19 cellular contexts compared by ENCODE assay signal in the genomic region with DNA sequence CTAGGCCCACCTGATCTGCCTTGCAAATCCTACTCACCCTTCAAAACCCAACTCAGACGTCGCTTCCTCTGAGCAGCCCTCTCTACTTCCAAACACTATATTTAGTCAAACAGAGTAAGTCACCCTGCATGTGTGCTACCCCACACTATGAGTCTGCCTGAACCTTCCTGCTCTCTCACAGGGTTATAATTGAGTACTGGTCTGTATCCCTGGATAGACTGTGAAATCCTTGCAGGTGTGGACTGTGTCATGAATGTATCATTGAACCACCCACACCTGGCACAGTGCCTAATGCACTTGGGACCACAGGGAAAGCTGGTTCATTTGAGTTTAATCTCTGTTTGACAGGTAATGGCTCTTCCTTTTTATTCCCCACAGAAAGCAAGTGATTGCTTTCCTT. TPM values are rescaled to one million over a fixed set of nuclear protein-coding genes. Genes with fewer than 3 reads are reported as not detected.
DNase-seq lines count a peak whose midpoint lies in the region; ATAC-seq, FAIRE-seq and TF ChIP-seq lines count a peak whose summit lies in the region.
"Had no signal": no experiment of that assay in that cellular context is flagged by ENCODE, and none has a peak within 500 bp of the region (broad histone marks: within the 10 kb centered on the region; RNA-seq: fewer than 3 reads in every experiment).

No MANE protein-coding gene starts in this region.

- peaks cover 0 to 6% (median 0%) of the 10 kb centered on the region in 4 donors for H3K4me1 ChIP-seq in right lobe of liver

- DNase-seq in activated naive CD4-positive, alpha-beta T cell treated with anti-CD3 and anti-CD28 coated beads, Interleukin-2, amount 10 ng/mL, durations not matched to agents 7 days and 5 days = no peak
- DNase-seq in bronchial epithelial cell (ENCODE audit: low read depth) (peak; percentile 57), glomerular visceral epithelial cell (ENCODE audit: extremely low spot score) (peak; percentile 41), right lobe of liver (peak in 2 of 3 donors; percentile 57), RCC 7860 (ENCODE audit: low spot score) (no peak), omental fat pad (ENCODE audit: low spot score) (no peak)
- DNase-seq: C1 segment of cervical spinal cord; Calu3; CD4-positive, alpha-beta T cell; DMS 273 treated with DMSO at 0.1 percent for 48 hours; H9 had no signal

- peaks cover 7% of the 10 kb centered on the region for H3K4me1 Mint-ChIP-seq in activated naive CD4-positive, alpha-beta T cell treated with anti-CD3 and anti-CD28 coated beads, Interleukin-2, amount 50 U/mL, for 24 hours
- H3K4me1 Mint-ChIP-seq in activated naive CD4-positive, alpha-beta T cell treated with anti-CD3 and anti-CD28 coated beads, Interleukin-2, amount 10 ng/mL, durations not matched to agents 7 days and 5 days = peaks cover 4% of the 10 kb centered on the region

- H3K4me3 ChIP-seq in bronchial epithelial cell (ENCODE audit: low read depth, low read length) = no peak overlapping the region
- no peak overlapping the region for H3K4me3 ChIP-seq in right lobe of liver
- H3K4me3 ChIP-seq: GM12878, GM23338 had no signal

- 49% methylated on average over 2 of the region's 2 CpGs for WGBS in right lobe of liver (ENCODE audit: insufficient coverage, low coverage, low lambda C conversion rate, missing lambda C conversion rate)

- no peaks in the 10 kb centered on the region for H3K9me3 ChIP-seq in right lobe of liver

- CTCF ChIA-PET in activated naive CD4-positive, alpha-beta T cell treated with anti-CD3 and anti-CD28 coated beads, Interleukin-2, amount 10 ng/mL, durations not matched to agents 7 days and 5 days (lab: Charles Lee) = no interaction called here

- H3K27ac ChIP-seq in right lobe of liver = no peak overlapping the region

- no peak for FAIRE-seq in bronchial epithelial cell (lab: Jason Lieb, UNC)
- FAIRE-seq in RCC 7860 (lab: Jason Lieb, UNC) = no peak
- FAIRE-seq: A204.1, GM12878, GM18507 had no signal

- intact Hi-C loops in right lobe of liver (cut with DNase I) = no loop called here

- H3K27me3 ChIP-seq in bronchial epithelial cell (ENCODE audit: control insufficient read depth, insufficient read depth, low read length) (peaks cover 10% of the 10 kb centered on the region), right lobe of liver (no peaks in the 10 kb centered on the region)

- TF ChIP-seq CTCF in bronchial epithelial cell (IDR thresholded peaks at IDR 0.05; ENCODE audit: insufficient read depth, low read length, severe bottlenecking) = no peak
- TF ChIP-seq CTCF in right lobe of liver (IDR thresholded peaks at IDR 0.05) = no peak
- no peak for TF ChIP-seq CTCF in omental fat pad (IDR thresholded peaks at IDR 0.05)

- peaks cover 46% of the 10 kb centered on the region for H3K27me3 Mint-ChIP-seq in activated naive CD4-positive, alpha-beta T cell treated with anti-CD3 and anti-CD28 coated beads, Interleukin-2, amount 50 U/mL, for 24 hours
- peaks cover 71% of the 10 kb centered on the region for H3K27me3 Mint-ChIP-seq in activated naive CD4-positive, alpha-beta T cell treated with anti-CD3 and anti-CD28 coated beads, Interleukin-2, amount 10 ng/mL, durations not matched to agents 7 days and 5 days

- H3K4me3 Mint-ChIP-seq in activated naive CD4-positive, alpha-beta T cell treated with anti-CD3 and anti-CD28 coated beads, Interleukin-2, amount 50 U/mL, for 24 hours = no peak overlapping the region
- no peak overlapping the region for H3K4me3 Mint-ChIP-seq in activated naive CD4-positive, alpha-beta T cell treated with anti-CD3 and anti-CD28 coated beads, Interleukin-2, amount 10 ng/mL, durations not matched to agents 7 days and 5 days
- H3K4me3 Mint-ChIP-seq: B cell; CD4-positive, alpha-beta T cell; GM23338; H9 had no signal

- TF ChIP-seq POLR2A in right lobe of liver (IDR thresholded peaks at IDR 0.05) = no peak

- ATAC-seq in right lobe of liver (peak; percentile 39 to 66 (median 52)), omental fat pad (ENCODE audit: low FRiP score) (no peak), HG02623 (IDR thresholded peaks at IDR 0.05; ENCODE audit: unreplicated experiment) (no peak)
- ATAC-seq: GM23338 had no signal

- peaks cover 20% of the 10 kb centered on the region for H3K36me3 Mint-ChIP-seq in activated naive CD4-positive, alpha-beta T cell treated with anti-CD3 and anti-CD28 coated beads, Interleukin-2, amount 50 U/mL, for 24 hours
- peaks cover 13% of the 10 kb centered on the region for H3K36me3 Mint-ChIP-seq in activated naive CD4-positive, alpha-beta T cell treated with anti-CD3 and anti-CD28 coated beads, Interleukin-2, amount 10 ng/mL, durations not matched to agents 7 days and 5 days

- H3K27ac Mint-ChIP-seq in activated naive CD4-positive, alpha-beta T cell treated with anti-CD3 and anti-CD28 coated beads, Interleukin-2, amount 50 U/mL, for 24 hours = peak overlapping the region; percentile 1
- H3K27ac Mint-ChIP-seq in activated naive CD4-positive, alpha-beta T cell treated with anti-CD3 and anti-CD28 coated beads, Interleukin-2, amount 10 ng/mL, durations not matched to agents 7 days and 5 days = no peak overlapping the region
- H3K27ac Mint-ChIP-seq: B cell; CD4-positive, alpha-beta T cell; GM23338; H9 had no signal

- H3K36me3 ChIP-seq in bronchial epithelial cell (ENCODE audit: control insufficient read depth, insufficient read depth, low read length) (no peaks in the 10 kb centered on the region), right lobe of liver (peaks cover 0 to under 1% (median 0%) of the 10 kb centered on the region in 4 donors)

- H3K9me3 Mint-ChIP-seq in activated naive CD4-positive, alpha-beta T cell treated with anti-CD3 and anti-CD28 coated beads, Interleukin-2, amount 50 U/mL, for 24 hours = peaks cover 27% of the 10 kb centered on the region
- peaks cover 25% of the 10 kb centered on the region for H3K9me3 Mint-ChIP-seq in activated naive CD4-positive, alpha-beta T cell treated with anti-CD3 and anti-CD28 coated beads, Interleukin-2, amount 10 ng/mL, durations not matched to agents 7 days and 5 days

RNA-seq across cellular contexts. Expression of gene FBXO39, which starts 3.4 kb away (rescaled TPM):
- total RNA-seq in bronchial epithelial cell = 0.13 TPM in 1 of 2 replicates, not detected in the other
- 1 to 10 TPM in 1 of 6 experiments, under 1 TPM in 4, not detected in 1; 0.33 to 1.2 (median 0.49) TPM for total RNA-seq in right lobe of liver
- total RNA-seq in omental fat pad = 1 to 10 TPM in 2 of 4 donors, under 1 TPM in 1, not detected in 1; 0.75 to 1.1 (median 1.0) TPM
- total RNA-seq: B cell, G401, GM23338, H9 had no signal

RNA-seq across cellular contexts. Expression of gene XAF1, which starts 23.6 kb away (rescaled TPM):
- total RNA-seq in bronchial epithelial cell (under 0.01 and 0.53 TPM in 2 replicates), right lobe of liver (10 to 100 TPM; 15.9 to 76.8 (median 42.7) TPM), omental fat pad (100 to 1,000 TPM in 1 of 4 donors, 10 to 100 TPM in 3; 17.5 to 201 (median 33.6) TPM)
- total RNA-seq: G401, GM23338, H9 had no signal

RNA-seq across cellular contexts. Expression of gene TEKT1, which starts 52.1 kb away (rescaled TPM):
- total RNA-seq in bronchial epithelial cell (not detected in 2 replicates), right lobe of liver (not detected), omental fat pad (not detected)
- total RNA-seq: B cell; Calu3; CD4-positive, alpha-beta T cell; G401; GM12878; GM23338; H9 had no signal

Comparison
In these comparisons a context has a peak if more than half of its experiments do, and no peak if none do; other contexts are left out.
1. DNase-seq: peak in bronchial epithelial cell (single experiment), glomerular visceral epithelial cell (single experiment) and right lobe of liver (2 of 3); none in activated naive CD4-positive, alpha-beta T cell treated with anti-CD3 and anti-CD28 coated beads, Interleukin-2, amount 10 ng/mL, durations not matched to agents 7 days and 5 days (single experiment), RCC 7860 (single experiment) and omental fat pad (single experiment).
2. ATAC-seq: peak in right lobe of liver (4 of 4); none in omental fat pad (single experiment) and HG02623 (single experiment).
3. RNA of gene XAF1, which starts 23.6 kb away (total RNA-seq): 15.9 to 76.8 TPM in right lobe of liver and 17.5 to 201 TPM in omental fat pad; under 0.01 to 0.53 TPM in bronchial epithelial cell; every median in the first group is over 10 times any median in the second.